Comparison of ENCODE assay signal across 13 cellular contexts in the genomic region with DNA sequence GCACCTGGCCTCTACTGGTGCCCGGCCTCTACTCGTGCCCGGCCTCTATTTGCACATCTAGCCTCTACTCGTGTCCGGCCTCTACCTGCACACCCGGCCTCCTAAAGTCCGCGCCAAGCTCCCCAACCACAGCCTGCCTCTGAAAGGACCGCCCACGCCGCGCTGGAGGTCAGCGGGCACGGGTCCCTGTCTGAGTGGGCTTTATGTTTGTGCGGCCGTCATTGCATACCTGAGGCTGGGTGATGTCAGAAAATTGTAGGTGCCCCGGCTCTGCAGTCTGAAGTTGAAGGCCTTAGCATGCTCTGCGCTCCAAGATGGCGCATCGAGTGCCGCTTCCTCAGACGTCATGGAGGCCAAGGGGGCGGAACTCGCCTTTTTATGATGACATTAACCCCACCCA. TPM values are rescaled to one million over a fixed set of nuclear protein-coding genes. Genes with fewer than 3 reads are reported as not detected.
A peak's percentile ranks its signal among the peaks of the same experiment; 100 is the strongest.
DNase-seq lines count a peak whose midpoint lies in the region; ATAC-seq, FAIRE-seq and TF ChIP-seq lines count a peak whose summit lies in the region.
"Had no signal": no experiment of that assay in that cellular context is flagged by ENCODE, and none has a peak within 500 bp of the region (broad histone marks: within the 10 kb centered on the region; RNA-seq: fewer than 3 reads in every experiment).

No MANE protein-coding gene starts in this region.

- FAIRE-seq in HepG2 (lab: Jason Lieb, UNC) = no peak

- POLR2A ChIA-PET in HepG2 (lab: Yijun Ruan, JAX) = no interaction called here
- POLR2A ChIA-PET in HEK293T (lab: Yijun Ruan, JAX) = no interaction called here

- no peak for DNase-seq in HepG2 (ENCODE audit: low spot score)
- DNase-seq in right lobe of liver = no peak
- no peak for DNase-seq in esophagus muscularis mucosa (ENCODE audit: extremely low spot score)
- no peak for DNase-seq in ovary
- no peak for DNase-seq in NK-92 (lab: John Stamatoyannopoulos, UW; ENCODE audit: unreplicated experiment)
- no peak for DNase-seq in T-helper 1 cell
- DNase-seq in HEK293T (ENCODE audit: extremely low spot score) = no peak
- DNase-seq: BE2C; GDM1; Kasumi-1; occipital lobe; stimulated activated CD4-positive, alpha-beta T cell treated with anti-CD3 and anti-CD28 coated beads, Interleukin-4, amount 100 ng/mL, for 24 hours had no signal

- H3K36me3 ChIP-seq in HepG2 (replicated peaks in 1 of 2; ENCODE audit: control insufficient read depth in 1 of 2, insufficient read depth in 2 of 2, low read length in 2 of 2) (no peaks in the 10 kb centered on the region), right lobe of liver (no peaks in the 10 kb centered on the region), esophagus muscularis mucosa (peaks cover 19 to 30% (median 22%) of the 10 kb centered on the region in 4 donors), ovary (no peaks in the 10 kb centered on the region)
- H3K36me3 ChIP-seq: BE2C had no signal

- TF ChIP-seq POLR2A in HepG2 (IDR thresholded peaks at IDR 0.05; ENCODE audit: insufficient read depth in 1 of 2, low read depth in 2 of 2, low read length in 2 of 2) = no peak
- TF ChIP-seq POLR2A in right lobe of liver (IDR thresholded peaks at IDR 0.05) = no peak
- no peak for TF ChIP-seq POLR2A in esophagus muscularis mucosa (IDR thresholded peaks at IDR 0.05; ENCODE audit: low read depth)
- TF ChIP-seq POLR2A in ovary (IDR thresholded peaks at IDR 0.05) = no peak

- no peak for TF ChIP-seq EP300 in HepG2 (IDR thresholded peaks at IDR 0.05; ENCODE audit: low read depth in 2 of 2, low read length in 2 of 2)
- no peak for TF ChIP-seq EP300 in HepG2 (CRISPR knock-in tag; IDR thresholded peaks at IDR 0.05; ENCODE audit: borderline replicate concordance)
- TF ChIP-seq EP300 in esophagus muscularis mucosa (IDR thresholded peaks at IDR 0.05) = no peak
- TF ChIP-seq EP300 in ovary (IDR thresholded peaks at IDR 0.05) = no peak

- no peak overlapping the region for H3K27ac ChIP-seq in HepG2 (ENCODE audit: extremely low read length, insufficient read depth, low read length)
- H3K27ac ChIP-seq in right lobe of liver = no peak overlapping the region
- H3K27ac ChIP-seq in esophagus muscularis mucosa (replicated peaks in 1 of 4) = peak overlapping the region in 1 of 4 donors; percentile 93
- H3K27ac ChIP-seq in ovary = no peak overlapping the region

- BruUV-seq in HepG2 (replicated peaks; lab: Mats Ljungman, UMichigan) = no TSS peak

- H3K4me1 ChIP-seq in HepG2 (ENCODE audit: insufficient read depth, low read length) = no peaks in the 10 kb centered on the region; the same call in 1 of the 2 replicates
- no peaks in the 10 kb centered on the region for H3K4me1 ChIP-seq in right lobe of liver
- H3K4me1 ChIP-seq in esophagus muscularis mucosa = peaks cover 10 to 21% (median 16%) of the 10 kb centered on the region in 4 donors
- H3K4me1 ChIP-seq in ovary (ENCODE audit: insufficient read depth) = peaks cover 6% of the 10 kb centered on the region
- H3K4me1 ChIP-seq: BE2C had no signal

- no peak overlapping the region for H3K4me2 ChIP-seq in HepG2 (ENCODE audit: low read depth, low read length)

- H3K79me2 ChIP-seq in HepG2 (ENCODE audit: insufficient read depth, low read length) = no peaks in the 10 kb centered on the region

- H3K9ac ChIP-seq in HepG2 (ENCODE audit: insufficient read depth, low read depth, low read length) = no peak overlapping the region

- 87% methylated on average over 18 of the region's 24 CpGs for WGBS in HepG2 (ENCODE audit: low lambda C conversion rate)
- 100% methylated on average over 3 of the region's 24 CpGs for WGBS in right lobe of liver (ENCODE audit: insufficient coverage, low coverage, low lambda C conversion rate, missing lambda C conversion rate)
- 82% methylated on average over 19 of the region's 24 CpGs for WGBS in esophagus muscularis mucosa
- 83 to 92% (median 91%) methylated on average over 24 of the region's 24 CpGs for WGBS in ovary, 3 donors

- in situ Hi-C loops in HepG2 (cut with HindIII; ENCODE audit: extremely low pct_ligation_motif_present, low pct_unique_long_range_greater_than_20kb) = no loop called here

- H3K9me3 ChIP-seq in HepG2 (ENCODE audit: low read length) = peaks cover 55% of the 10 kb centered on the region
- peaks cover 0 to 5% (median 0%) of the 10 kb centered on the region in 4 donors for H3K9me3 ChIP-seq in right lobe of liver
- peaks cover 0 to 46% (median 25%) of the 10 kb centered on the region in 4 donors for H3K9me3 ChIP-seq in esophagus muscularis mucosa
- H3K9me3 ChIP-seq in ovary = peaks cover 0 to 24% of the 10 kb centered on the region in 2 donors

- no peaks in the 10 kb centered on the region for H4K20me1 ChIP-seq in HepG2 (ENCODE audit: insufficient read depth, low read length)

- TF ChIP-seq CTCF in HepG2 (CRISPR knock-in tag; IDR thresholded peaks at IDR 0.05) = no peak
- no peak for TF ChIP-seq CTCF in right lobe of liver (IDR thresholded peaks at IDR 0.05)
- TF ChIP-seq CTCF in esophagus muscularis mucosa (IDR thresholded peaks at IDR 0.05) = no peak
- no peak for TF ChIP-seq CTCF in ovary (IDR thresholded peaks at IDR 0.05)

- no peak overlapping the region for H2AFZ ChIP-seq in HepG2 (ENCODE audit: low read length)

- H3K4me3 ChIP-seq in HepG2 (replicated peaks in 1 of 3; ENCODE audit: insufficient read depth in 1 of 3, low read depth in 2 of 3, low read length in 3 of 3) (no peak overlapping the region), right lobe of liver (no peak overlapping the region), esophagus muscularis mucosa (peak overlapping the region; percentile 63 to 80 (median 72)), ovary (peak overlapping the region; percentile 62)

- CTCF ChIA-PET in HepG2 (lab: Yijun Ruan, JAX; ENCODE audit: low intra/inter-chr PET ratio, low total read pairs) = no interaction called here
- CTCF ChIA-PET in HEK293T (lab: Yijun Ruan, JAX) = no interaction called here

- intact Hi-C loops in HepG2 (cut with micrococcal nuclease; ENCODE audit: unreplicated experiment) (no loop called here), right lobe of liver (cut with DNase I) (no loop called here), esophagus muscularis mucosa (cut with DNase I) (no loop called here), ovary (cut with DNase I) (no loop called here)

- H3K27me3 ChIP-seq in HepG2 (ENCODE audit: control insufficient read depth in 1 of 2, insufficient read depth in 2 of 2, low read length in 2 of 2) (no peaks in the 10 kb centered on the region), right lobe of liver (no peaks in the 10 kb centered on the region), esophagus muscularis mucosa (peaks cover 0 to 2% (median 0%) of the 10 kb centered on the region in 4 donors), ovary (no peaks in the 10 kb centered on the region)
- H3K27me3 ChIP-seq: BE2C had no signal

- ATAC-seq in HepG2 (no peak), right lobe of liver (no peak), GM18868 (IDR thresholded peaks at IDR 0.05; ENCODE audit: unreplicated experiment) (no peak)

- TF ChIP-seq RAD21 in HepG2 (CRISPR knock-in tag; IDR thresholded peaks at IDR 0.05) = no peak

RNA-seq across cellular contexts. Expression of a gene that starts 1.1 kb away (rescaled TPM):
- not detected in 2 replicates for total RNA-seq in HepG2 (2016; rRNA removed; fragmentation: Illumina TruSeq; extraction: Trizol)
- not detected in 2 replicates for total RNA-seq in HepG2 (2016; cell fraction: cytosol; rRNA removed; fragmentation: Illumina TruSeq; extraction: Trizol; ENCODE audit: low read depth)
- total RNA-seq in HepG2 (2016; cell fraction: insoluble cytoplasmic fraction; rRNA removed; fragmentation: Illumina TruSeq; extraction: Trizol) = not detected in 2 replicates
- not detected in 2 replicates for total RNA-seq in HepG2 (2016; cell fraction: membrane; rRNA removed; fragmentation: Illumina TruSeq; extraction: Trizol)
- total RNA-seq in HepG2 (2016; cell fraction: nucleus; rRNA removed; fragmentation: Illumina TruSeq; extraction: Trizol) = not detected in 2 replicates
- polyA plus RNA-seq in HepG2 (2011; rRNA removed) = not detected in 2 replicates
- not detected in 2 replicates for polyA plus RNA-seq in HepG2 (2011; cell fraction: cytosol; rRNA removed)
- polyA plus RNA-seq in HepG2 (2011; cell fraction: nucleus; rRNA removed) = not detected in 2 replicates
- polyA plus RNA-seq in HepG2 (2012) = not detected in 2 replicates
- not detected in 2 replicates for polyA plus RNA-seq in HepG2 (2016; cell fraction: cytosol; fragmentation: Illumina TruSeq; extraction: Trizol; ENCODE audit: low read depth)
- polyA plus RNA-seq in HepG2 (2016; cell fraction: insoluble cytoplasmic fraction; fragmentation: Illumina TruSeq; extraction: Trizol; ENCODE audit: low read depth) = not detected in 2 replicates
- not detected in 2 replicates for polyA plus RNA-seq in HepG2 (2016; cell fraction: membrane; fragmentation: Illumina TruSeq; extraction: Trizol; ENCODE audit: low read depth)
- polyA plus RNA-seq in HepG2 (2016; cell fraction: nucleus; fragmentation: Illumina TruSeq; extraction: Trizol; ENCODE audit: insufficient read depth, low read depth) = not detected in 2 replicates
- not detected in 2 replicates for polyA minus RNA-seq in HepG2 (2011; rRNA and poly(A)+ RNA removed; ENCODE audit: low replicate concordance)
- polyA minus RNA-seq in HepG2 (2011; cell fraction: cytosol; rRNA and poly(A)+ RNA removed) = not detected in 2 replicates
- not detected in 2 replicates for polyA minus RNA-seq in HepG2 (2011; cell fraction: nucleus; rRNA and poly(A)+ RNA removed)
- under 1 TPM; 0.12 to 0.71 (median 0.32) TPM for total RNA-seq in right lobe of liver
- 1 to 10 TPM; 5.1 to 9.1 (median 6.6) TPM for total RNA-seq in esophagus muscularis mucosa
- total RNA-seq in ovary = 10 to 100 TPM in 6 of 7 donors, 1 to 10 TPM in 1; 9.0 to 17.5 (median 15.7) TPM
- polyA plus RNA-seq in ovary = 10 to 100 TPM; 11.4 to 12.0 TPM

RNA-seq across cellular contexts. Expression of a gene that starts 26.4 kb away (rescaled TPM):
- total RNA-seq in HepG2 (2016; rRNA removed; fragmentation: Illumina TruSeq; extraction: Trizol) (not detected in 2 replicates), right lobe of liver (not detected), esophagus muscularis mucosa (not detected), ovary (1 to 10 TPM in 1 of 7 donors, under 1 TPM in 4, not detected in 2; 0.54 to 2.6 (median 0.78) TPM)
- not detected in 2 replicates for total RNA-seq in HepG2 (2016; cell fraction: cytosol; rRNA removed; fragmentation: Illumina TruSeq; extraction: Trizol; ENCODE audit: low read depth)
- total RNA-seq in HepG2 (2016; cell fraction: insoluble cytoplasmic fraction; rRNA removed; fragmentation: Illumina TruSeq; extraction: Trizol) = not detected in 2 replicates
- not detected in 2 replicates for total RNA-seq in HepG2 (2016; cell fraction: membrane; rRNA removed; fragmentation: Illumina TruSeq; extraction: Trizol)
- not detected in 2 replicates for total RNA-seq in HepG2 (2016; cell fraction: nucleus; rRNA removed; fragmentation: Illumina TruSeq; extraction: Trizol)
- polyA plus RNA-seq in HepG2 (2011; rRNA removed) (not detected in 2 replicates), ovary (under 1 TPM in 1 of 2 donors, not detected in 1; 0.38 TPM)
- polyA plus RNA-seq in HepG2 (2011; cell fraction: cytosol; rRNA removed) = not detected in 2 replicates
- polyA plus RNA-seq in HepG2 (2011; cell fraction: nucleus; rRNA removed) = not detected in 2 replicates
- not detected in 2 replicates for polyA plus RNA-seq in HepG2 (2012)
- polyA plus RNA-seq in HepG2 (2016; cell fraction: cytosol; fragmentation: Illumina TruSeq; extraction: Trizol; ENCODE audit: low read depth) = not detected in 2 replicates
- polyA plus RNA-seq in HepG2 (2016; cell fraction: insoluble cytoplasmic fraction; fragmentation: Illumina TruSeq; extraction: Trizol; ENCODE audit: low read depth) = not detected in 2 replicates
- not detected in 2 replicates for polyA plus RNA-seq in HepG2 (2016; cell fraction: membrane; fragmentation: Illumina TruSeq; extraction: Trizol; ENCODE audit: low read depth)
- polyA plus RNA-seq in HepG2 (2016; cell fraction: nucleus; fragmentation: Illumina TruSeq; extraction: Trizol; ENCODE audit: insufficient read depth, low read depth) = not detected in 2 replicates
- polyA minus RNA-seq in HepG2 (2011; rRNA and poly(A)+ RNA removed; ENCODE audit: low replicate concordance) = not detected in 2 replicates
- polyA minus RNA-seq in HepG2 (2011; cell fraction: cytosol; rRNA and poly(A)+ RNA removed) = not detected in 2 replicates
- polyA minus RNA-seq in HepG2 (2011; cell fraction: nucleus; rRNA and poly(A)+ RNA removed) = not detected in 2 replicates

RNA-seq across cellular contexts. Expression of a gene that starts 37.8 kb away (rescaled TPM):
- total RNA-seq in HepG2 (2016; rRNA removed; fragmentation: Illumina TruSeq; extraction: Trizol) (not detected in 2 replicates), right lobe of liver (10 to 100 TPM in 4 of 6 experiments, 1 to 10 TPM in 2; 6.3 to 17.1 (median 10.7) TPM), esophagus muscularis mucosa (100 to 1,000 TPM in 3 of 4 donors, 10 to 100 TPM in 1; 93.0 to 141 (median 124) TPM), ovary (100 to 1,000 TPM in 5 of 7 donors, 10 to 100 TPM in 2; 95.9 to 144 (median 119) TPM)
- total RNA-seq in HepG2 (2016; cell fraction: cytosol; rRNA removed; fragmentation: Illumina TruSeq; extraction: Trizol; ENCODE audit: low read depth) = not detected in 2 replicates
- not detected in 2 replicates for total RNA-seq in HepG2 (2016; cell fraction: insoluble cytoplasmic fraction; rRNA removed; fragmentation: Illumina TruSeq; extraction: Trizol)
- total RNA-seq in HepG2 (2016; cell fraction: membrane; rRNA removed; fragmentation: Illumina TruSeq; extraction: Trizol) = not detected in 2 replicates
- not detected in 2 replicates for total RNA-seq in HepG2 (2016; cell fraction: nucleus; rRNA removed; fragmentation: Illumina TruSeq; extraction: Trizol)
- polyA plus RNA-seq in HepG2 (2011; rRNA removed) (0.10 TPM in 1 of 2 replicates, not detected in the other), ovary (10 to 100 TPM; 32.1 to 93.3 TPM)
- polyA plus RNA-seq in HepG2 (2011; cell fraction: cytosol; rRNA removed) = not detected in 2 replicates
- polyA plus RNA-seq in HepG2 (2011; cell fraction: nucleus; rRNA removed) = not detected in 2 replicates
- polyA plus RNA-seq in HepG2 (2012) = not detected in 2 replicates
- polyA plus RNA-seq in HepG2 (2016; cell fraction: cytosol; fragmentation: Illumina TruSeq; extraction: Trizol; ENCODE audit: low read depth) = not detected in 2 replicates
- not detected in 2 replicates for polyA plus RNA-seq in HepG2 (2016; cell fraction: insoluble cytoplasmic fraction; fragmentation: Illumina TruSeq; extraction: Trizol; ENCODE audit: low read depth)
- not detected in 2 replicates for polyA plus RNA-seq in HepG2 (2016; cell fraction: membrane; fragmentation: Illumina TruSeq; extraction: Trizol; ENCODE audit: low read depth)
- polyA plus RNA-seq in HepG2 (2016; cell fraction: nucleus; fragmentation: Illumina TruSeq; extraction: Trizol; ENCODE audit: insufficient read depth, low read depth) = not detected in 2 replicates
- polyA minus RNA-seq in HepG2 (2011; rRNA and poly(A)+ RNA removed; ENCODE audit: low replicate concordance) = not detected in 2 replicates
- polyA minus RNA-seq in HepG2 (2011; cell fraction: cytosol; rRNA and poly(A)+ RNA removed) = not detected in 2 replicates
- not detected in 2 replicates for polyA minus RNA-seq in HepG2 (2011; cell fraction: nucleus; rRNA and poly(A)+ RNA removed)

RNA-seq across cellular contexts. Expression of a gene that starts 57.6 kb away (rescaled TPM):
- total RNA-seq in HepG2 (2016; rRNA removed; fragmentation: Illumina TruSeq; extraction: Trizol) = 8.4 and 14.8 TPM in 2 replicates
- 3.4 and 6.5 TPM in 2 replicates for total RNA-seq in HepG2 (2016; cell fraction: cytosol; rRNA removed; fragmentation: Illumina TruSeq; extraction: Trizol; ENCODE audit: low read depth)
- total RNA-seq in HepG2 (2016; cell fraction: insoluble cytoplasmic fraction; rRNA removed; fragmentation: Illumina TruSeq; extraction: Trizol) = 9.2 and 12.8 TPM in 2 replicates
- total RNA-seq in HepG2 (2016; cell fraction: membrane; rRNA removed; fragmentation: Illumina TruSeq; extraction: Trizol) = 5.1 and 5.2 TPM in 2 replicates
- total RNA-seq in HepG2 (2016; cell fraction: nucleus; rRNA removed; fragmentation: Illumina TruSeq; extraction: Trizol) = 17.7 and 20.4 TPM in 2 replicates
- polyA plus RNA-seq in HepG2 (2011; rRNA removed) = 4.2 and 5.2 TPM in 2 replicates
- polyA plus RNA-seq in HepG2 (2011; cell fraction: cytosol; rRNA removed) = 2.9 TPM in 2 replicates
- 19.5 and 22.3 TPM in 2 replicates for polyA plus RNA-seq in HepG2 (2011; cell fraction: nucleus; rRNA removed)
- polyA plus RNA-seq in HepG2 (2012) = 4.3 and 4.9 TPM in 2 replicates
- 0.43 and 0.54 TPM in 2 replicates for polyA plus RNA-seq in HepG2 (2016; cell fraction: cytosol; fragmentation: Illumina TruSeq; extraction: Trizol; ENCODE audit: low read depth)
- polyA plus RNA-seq in HepG2 (2016; cell fraction: insoluble cytoplasmic fraction; fragmentation: Illumina TruSeq; extraction: Trizol; ENCODE audit: low read depth) = 5.8 and 6.1 TPM in 2 replicates
- polyA plus RNA-seq in HepG2 (2016; cell fraction: membrane; fragmentation: Illumina TruSeq; extraction: Trizol; ENCODE audit: low read depth) = 1.8 and 2.1 TPM in 2 replicates
- polyA plus RNA-seq in HepG2 (2016; cell fraction: nucleus; fragmentation: Illumina TruSeq; extraction: Trizol; ENCODE audit: insufficient read depth, low read depth) = 24.9 and 25.4 TPM in 2 replicates
- 2.4 and 12.4 TPM in 2 replicates for polyA minus RNA-seq in HepG2 (2011; rRNA and poly(A)+ RNA removed; ENCODE audit: low replicate concordance)
- polyA minus RNA-seq in HepG2 (2011; cell fraction: cytosol; rRNA and poly(A)+ RNA removed) = 2.8 and 3.8 TPM in 2 replicates
- polyA minus RNA-seq in HepG2 (2011; cell fraction: nucleus; rRNA and poly(A)+ RNA removed) = 31.4 and 33.7 TPM in 2 replicates
- 1 to 10 TPM; 3.1 to 7.1 (median 5.0) TPM for total RNA-seq in right lobe of liver
- total RNA-seq in esophagus muscularis mucosa = 10 to 100 TPM in 3 of 4 donors, 1 to 10 TPM in 1; 7.6 to 23.3 (median 15.5) TPM
- 10 to 100 TPM; 13.4 to 38.1 (median 28.0) TPM for total RNA-seq in ovary
- 10 to 100 TPM in 1 of 2 donors, 1 to 10 TPM in 1; 7.3 to 14.5 TPM for polyA plus RNA-seq in ovary

Comparison
In these comparisons a context has a peak if more than half of its experiments do, and no peak if none do; other contexts are left out.
1. RNA of a gene that starts 37.8 kb away (total RNA-seq): 93.0 to 141 TPM in esophagus muscularis mucosa, 95.9 to 144 TPM in ovary and 6.3 to 17.1 TPM in right lobe of liver; not detected in HepG2; every median in the first group is over 4 times any median in the second.
2. H3K4me3 ChIP-seq: peak in esophagus muscularis mucosa (4 of 4) and ovary (single experiment); none in HepG2 (0 of 3) and right lobe of liver (0 of 3).